Comparison of ENCODE assay signal across 8 cellular contexts in genomic region chr1:224945651-224946348, GRCh38. TPM values are rescaled to one million over a fixed set of nuclear protein-coding genes. Genes with fewer than 3 reads are reported as not detected.
DNase-seq lines count a peak whose midpoint lies in the region; ATAC-seq, FAIRE-seq and TF ChIP-seq lines count a peak whose summit lies in the region.
"Not testable (repeated sequence)": the region's sequence is repeated elsewhere in the genome, so short reads cannot be mapped to it uniquely, and the experiment has no call there.
"Had no signal": no experiment of that assay in that cellular context is flagged by ENCODE, and none has a peak within 500 bp of the region (broad histone marks: within the 10 kb centered on the region; RNA-seq: fewer than 3 reads in every experiment).

No MANE protein-coding gene starts in this region.

- H3K36me3 Mint-ChIP-seq in GM23338 (ENCODE audit: low read depth): peaks cover 19% of the 10 kb centered on the region
- not testable (repeated sequence) for H3K36me3 Mint-ChIP-seq in activated CD4-positive, alpha-beta T cell treated with anti-CD3 and anti-CD28 coated beads for 36 hours (ENCODE audit: low read depth)
- H3K36me3 Mint-ChIP-seq in endodermal cell (ENCODE audit: low read depth): peaks cover 16% of the 10 kb centered on the region

- in situ Hi-C loops in HepG2 (cut with HindIII; ENCODE audit: extremely low pct_ligation_motif_present, low pct_unique_long_range_greater_than_20kb): not testable (repeated sequence)

- not testable (repeated sequence) for H3K4me1 ChIP-seq in DND-41 (ENCODE audit: insufficient read depth, low read length); GM23338 (ENCODE audit: insufficient read depth); endodermal cell (ENCODE audit: control insufficient read depth, insufficient read depth, low read length)
- H3K4me1 ChIP-seq in HepG2 (ENCODE audit: insufficient read depth, low read length): peaks cover 11% of the 10 kb centered on the region; the same call in 1 of the 2 replicates

- not testable (repeated sequence) for H4K20me1 ChIP-seq in DND-41 (ENCODE audit: insufficient read depth, low read length); GM23338 (replicated peaks; ENCODE audit: insufficient read depth); HepG2 (ENCODE audit: insufficient read depth, low read length)

- H3K27me3 ChIP-seq in DND-41 (ENCODE audit: insufficient read depth, low read length, poor library complexity); GM23338 (ENCODE audit: insufficient read depth); endodermal cell (ENCODE audit: control insufficient read depth, insufficient read depth, low read length, poor library complexity, severe bottlenecking); HepG2 (ENCODE audit: control insufficient read depth in 1 of 2, insufficient read depth in 2 of 2, low read length in 2 of 2): not testable (repeated sequence)

- not testable (repeated sequence) for FAIRE-seq in HepG2 (lab: Jason Lieb, UNC)

- ATAC-seq in DND-41 (ENCODE audit: insufficient read depth, low read depth); GM23338; activated CD4-positive, alpha-beta T cell treated with anti-CD3 and anti-CD28 coated beads for 36 hours: not testable (repeated sequence)
- peak; percentile 98 for ATAC-seq in HepG2

- not testable (repeated sequence) for H2AFZ ChIP-seq in DND-41 (ENCODE audit: low read depth, low read length); GM23338
- peak overlapping the region; percentile 78 for H2AFZ ChIP-seq in HepG2 (ENCODE audit: low read length)

- not testable (repeated sequence) for H3F3A ChIP-seq in GM23338 (replicated peaks; ENCODE audit: low read depth)

- POLR2A ChIA-PET in activated CD4-positive, alpha-beta T cell treated with anti-CD3 and anti-CD28 coated beads for 36 hours (lab: Charles Lee): not testable (repeated sequence)
- POLR2A ChIA-PET in HepG2 (lab: Yijun Ruan, JAX): interaction anchor here (1.0 to 1.7 kb wide), 3 partner anchors 16 to 283 kb away, joined by 4 to 11 read pairs (median 7); partner anchors contain the start of gene DNAH14

- WGBS in endodermal cell (ENCODE audit: insufficient coverage in 1 of 2, insufficient read length in 1 of 2), 2 experiments: 92 to 94% methylated on average over 7 to 9 of the region's 10 CpGs
- WGBS in HepG2 (ENCODE audit: low lambda C conversion rate): 66% methylated on average over 5 of the region's 10 CpGs

- not testable (repeated sequence) for H3K4me2 ChIP-seq in DND-41 (ENCODE audit: insufficient read depth, low read length); GM23338
- peak overlapping the region; percentile 72 for H3K4me2 ChIP-seq in HepG2 (ENCODE audit: low read depth, low read length)

- not testable (repeated sequence) for H3K27ac Mint-ChIP-seq in GM23338; activated CD4-positive, alpha-beta T cell treated with anti-CD3 and anti-CD28 coated beads for 36 hours; endodermal cell

- not testable (repeated sequence) for H3K9me2 ChIP-seq in GM23338 (ENCODE audit: insufficient read depth)

- H3K9me3 ChIP-seq in DND-41 (ENCODE audit: insufficient read depth, low read length, severe bottlenecking); endodermal cell (ENCODE audit: control insufficient read depth, low read length); HepG2 (ENCODE audit: low read length): not testable (repeated sequence)

- not testable (repeated sequence) for H3K9ac ChIP-seq in DND-41 (ENCODE audit: low read depth, low read length); endodermal cell (ENCODE audit: extremely low read depth, low read length, poor library complexity, severe bottlenecking)
- H3K9ac ChIP-seq in HepG2 (ENCODE audit: insufficient read depth, low read depth, low read length): peak overlapping the region; percentile 59

- H3K79me2 ChIP-seq in DND-41 (ENCODE audit: insufficient read depth, low read length); HepG2 (ENCODE audit: insufficient read depth, low read length): not testable (repeated sequence)
- peaks cover 65% of the 10 kb centered on the region for H3K79me2 ChIP-seq in GM23338 (replicated peaks; ENCODE audit: insufficient read depth)

- peak; percentile 77 for TF ChIP-seq RAD21 in HepG2 (CRISPR knock-in tag; IDR thresholded peaks at IDR 0.05)

- peak; percentile 18 for TF ChIP-seq CTCF in DND-41 (IDR thresholded peaks at IDR 0.05; ENCODE audit: borderline replicate concordance, extremely low read depth, low read length, poor library complexity, severe bottlenecking)
- peak; percentile 25 to 46; a peak in 3 of 4 replicates for TF ChIP-seq CTCF in GM23338 (conservative IDR thresholded peaks at IDR 0.05; ENCODE audit: low read depth in 2 of 2)
- TF ChIP-seq CTCF in endodermal cell (conservative IDR thresholded peaks at IDR 0.05): not testable (repeated sequence)
- TF ChIP-seq CTCF in HepG2 (CRISPR knock-in tag; IDR thresholded peaks at IDR 0.05): peak; percentile 91

- H3K4me1 Mint-ChIP-seq in GM23338; activated CD4-positive, alpha-beta T cell treated with anti-CD3 and anti-CD28 coated beads for 36 hours; endodermal cell: not testable (repeated sequence)

- CTCF ChIA-PET in activated CD4-positive, alpha-beta T cell treated with anti-CD3 and anti-CD28 coated beads for 36 hours (lab: Charles Lee): interaction anchor here (0.7 kb wide), 1 partner anchor 437 kb away, joined by 3 read pairs; no protein-coding TSS in a partner anchor
- CTCF ChIA-PET in HepG2 (lab: Yijun Ruan, JAX; ENCODE audit: low intra/inter-chr PET ratio, low total read pairs): interaction anchor here (1.0 kb wide), 1 partner anchor 23 kb away, joined by 3 read pairs; no protein-coding TSS in a partner anchor

- H3K36me3 ChIP-seq in DND-41 (ENCODE audit: insufficient read depth, low read length); GM23338 (ENCODE audit: insufficient read depth); endodermal cell (ENCODE audit: control insufficient read depth, insufficient read depth, low read length); HepG2 (replicated peaks in 1 of 2; ENCODE audit: control insufficient read depth in 1 of 2, insufficient read depth in 2 of 2, low read length in 2 of 2): not testable (repeated sequence)

- H3K4me3 Mint-ChIP-seq in GM23338; activated CD4-positive, alpha-beta T cell treated with anti-CD3 and anti-CD28 coated beads for 36 hours; endodermal cell: not testable (repeated sequence)

- TF ChIP-seq EP300 in HepG2 (IDR thresholded peaks at IDR 0.05; ENCODE audit: low read depth in 2 of 2, low read length in 2 of 2): peak in 1 of 2 experiments; percentile 39; a peak in 1 of 4 replicates
- not testable (repeated sequence) for TF ChIP-seq EP300 in HepG2 (CRISPR knock-in tag; IDR thresholded peaks at IDR 0.05; ENCODE audit: borderline replicate concordance)

- H3K9me3 Mint-ChIP-seq in GM23338 (peaks cover 34% of the 10 kb centered on the region), endodermal cell (peaks cover 44% of the 10 kb centered on the region)
- H3K9me3 Mint-ChIP-seq in activated CD4-positive, alpha-beta T cell treated with anti-CD3 and anti-CD28 coated beads for 36 hours (ENCODE audit: low read depth): not testable (repeated sequence)

- not testable (repeated sequence) for H3K4me3 ChIP-seq in DND-41 (ENCODE audit: low read depth in 1 of 2, low read length in 2 of 2); GM23338; endodermal cell (ENCODE audit: low read length)
- peak overlapping the region; percentile 54 to 69 (median 57) for H3K4me3 ChIP-seq in HepG2 (replicated peaks in 1 of 3; ENCODE audit: insufficient read depth in 1 of 3, low read depth in 2 of 3, low read length in 3 of 3)

- DNase-seq in DND-41: peak; percentile 33
- DNase-seq in GM23338 (ENCODE audit: low spot score): peak; percentile 56
- peak; percentile 34 for DNase-seq in NCI-H82 (lab: John Stamatoyannopoulos, UW)
- peak; percentile 23 for DNase-seq in SK-N-DZ (ENCODE audit: low spot score)
- DNase-seq in activated CD4-positive, alpha-beta T cell treated with anti-CD3 and anti-CD28 coated beads for 36 hours: peak; percentile 9
- peak; percentile 62 for DNase-seq in endodermal cell
- DNase-seq in HepG2 (ENCODE audit: low spot score): peak; percentile 94

- intact Hi-C loops in activated CD4-positive, alpha-beta T cell treated with anti-CD3 and anti-CD28 coated beads for 36 hours (cut with DNase I, micrococcal nuclease): loop anchor here in 1 of 2 experiments (5.0 kb wide), 1 partner anchor 117 kb away; no protein-coding TSS in a partner anchor
- intact Hi-C loops in HepG2 (cut with micrococcal nuclease; ENCODE audit: unreplicated experiment): loop anchor here (2.0 kb wide), 1 partner anchor 17 kb away; the partner anchor contains the start of gene DNAH14

- H3K27me3 Mint-ChIP-seq in GM23338 (ENCODE audit: insufficient read depth, low read depth, poor library complexity); activated CD4-positive, alpha-beta T cell treated with anti-CD3 and anti-CD28 coated beads for 36 hours; endodermal cell (ENCODE audit: insufficient read depth): not testable (repeated sequence)

- not testable (repeated sequence) for BruUV-seq in HepG2 (replicated peaks; lab: Mats Ljungman, UMichigan)

- not testable (repeated sequence) for H3K27ac ChIP-seq in DND-41 (ENCODE audit: low read length); GM23338 (ENCODE audit: low read depth); endodermal cell (ENCODE audit: low read depth, low read length)
- peak overlapping the region; percentile 85 for H3K27ac ChIP-seq in HepG2 (ENCODE audit: extremely low read length, insufficient read depth, low read length)

- TF ChIP-seq POLR2A in HepG2 (IDR thresholded peaks at IDR 0.05; ENCODE audit: insufficient read depth in 1 of 2, low read depth in 2 of 2, low read length in 2 of 2): peak in 1 of 2 experiments; percentile 53; a peak in 2 of 4 replicates

RNA-seq across cellular contexts. Expression of gene DNAH14, which starts 16.3 kb away (rescaled TPM):
- total RNA-seq in GM23338 (2014; rRNA removed; shearing (Covaris generic)): 41.8 and 55.3 TPM in 2 replicates
- 67.8 and 80.2 TPM in 2 replicates for polyA plus RNA-seq in GM23338 (2016; fragmentation: Nextera tagmentation; extraction: Ambion mirVana)
- 23.3 and 29.2 TPM in 2 replicates for polyA plus RNA-seq in SK-N-DZ (2014; cell fraction: cytosol; rRNA removed)
- 52.9 and 64.0 TPM in 2 replicates for polyA plus RNA-seq in SK-N-DZ (2014; cell fraction: nucleus; rRNA removed)
- 1 to 10 TPM; 1.6 to 2.1 TPM for total RNA-seq in activated CD4-positive, alpha-beta T cell treated with anti-CD3 and anti-CD28 coated beads for 36 hours
- 10 to 100 TPM; 36.6 to 41.6 TPM for total RNA-seq in endodermal cell
- 40.1 TPM for polyA plus RNA-seq in endodermal cell (2013, experiment 1 of 2)
- polyA plus RNA-seq in endodermal cell (2013, experiment 2 of 2): 44.8 TPM
- 19.0 and 27.5 TPM in 2 replicates for total RNA-seq in HepG2 (2016; rRNA removed; fragmentation: Illumina TruSeq; extraction: Trizol)
- 89.8 and 97.8 TPM in 2 replicates for total RNA-seq in HepG2 (2016; cell fraction: cytosol; rRNA removed; fragmentation: Illumina TruSeq; extraction: Trizol; ENCODE audit: low read depth)
- 20.4 and 26.4 TPM in 2 replicates for total RNA-seq in HepG2 (2016; cell fraction: insoluble cytoplasmic fraction; rRNA removed; fragmentation: Illumina TruSeq; extraction: Trizol)
- 57.2 and 72.0 TPM in 2 replicates for total RNA-seq in HepG2 (2016; cell fraction: membrane; rRNA removed; fragmentation: Illumina TruSeq; extraction: Trizol)
- total RNA-seq in HepG2 (2016; cell fraction: nucleus; rRNA removed; fragmentation: Illumina TruSeq; extraction: Trizol): 54.9 and 56.5 TPM in 2 replicates
- polyA plus RNA-seq in HepG2 (2011; rRNA removed): 4.5 and 5.8 TPM in 2 replicates
- polyA plus RNA-seq in HepG2 (2011; cell fraction: cytosol; rRNA removed): 1.4 and 2.3 TPM in 2 replicates
- 6.6 and 9.8 TPM in 2 replicates for polyA plus RNA-seq in HepG2 (2011; cell fraction: nucleus; rRNA removed)
- polyA plus RNA-seq in HepG2 (2012): 6.8 and 8.4 TPM in 2 replicates
- polyA plus RNA-seq in HepG2 (2016; cell fraction: cytosol; fragmentation: Illumina TruSeq; extraction: Trizol; ENCODE audit: low read depth): 1.5 and 2.7 TPM in 2 replicates
- 10.6 and 11.2 TPM in 2 replicates for polyA plus RNA-seq in HepG2 (2016; cell fraction: insoluble cytoplasmic fraction; fragmentation: Illumina TruSeq; extraction: Trizol; ENCODE audit: low read depth)
- polyA plus RNA-seq in HepG2 (2016; cell fraction: membrane; fragmentation: Illumina TruSeq; extraction: Trizol; ENCODE audit: low read depth): 2.6 TPM in 2 replicates
- 21.1 and 25.8 TPM in 2 replicates for polyA plus RNA-seq in HepG2 (2016; cell fraction: nucleus; fragmentation: Illumina TruSeq; extraction: Trizol; ENCODE audit: insufficient read depth, low read depth)
- 1.7 and 12.5 TPM in 2 replicates for polyA minus RNA-seq in HepG2 (2011; rRNA and poly(A)+ RNA removed; ENCODE audit: low replicate concordance)
- polyA minus RNA-seq in HepG2 (2011; cell fraction: cytosol; rRNA and poly(A)+ RNA removed): 7.6 and 8.9 TPM in 2 replicates
- 68.9 and 95.5 TPM in 2 replicates for polyA minus RNA-seq in HepG2 (2011; cell fraction: nucleus; rRNA and poly(A)+ RNA removed)
- total RNA-seq: CD8-positive, alpha-beta T cell had no signal

Comparison
In these comparisons a context has a peak if more than half of its experiments do, and no peak if none do; other contexts are left out.
1. DNase-seq: peak in every context shown above with its lines; median percentile 94 in HepG2; 62 in endodermal cell; 56 in GM23338; 34 in NCI-H82; 33 in DND-41; 23 in SK-N-DZ; 9 in activated CD4-positive, alpha-beta T cell treated with anti-CD3 and anti-CD28 coated beads for 36 hours.